Comparison of ENCODE assay signal across 22 cellular contexts in genomic region chr15:77479015-77479414, GRCh38.
"Had no signal": no experiment of that assay in that cellular context is flagged by ENCODE, and none has a peak within 500 bp of the region (broad histone marks: within the 10 kb centered on the region; RNA-seq: fewer than 3 reads in every experiment).

No MANE protein-coding gene starts in this region.

- H2AFZ ChIP-seq: hepatocyte, neural progenitor cell had no signal

- H3K27ac Mint-ChIP-seq: memory B cell; mesothelial cell of epicardium; natural killer cell treated with Interleukin-12 subunit alpha and Interleukin-12 subunit beta and Interleukin-15 and Interleukin-18, amount 100 ng/mL, for 72 hours; neural progenitor cell had no signal

- H3K9me3 ChIP-seq: left ventricle myocardium inferior, lower lobe of right lung, ovary, right atrium auricular region, sigmoid colon had no signal

- H3K4me3 Mint-ChIP-seq: memory B cell; mesothelial cell of epicardium; natural killer cell treated with Interleukin-12 subunit alpha and Interleukin-12 subunit beta and Interleukin-15 and Interleukin-18, amount 100 ng/mL, for 72 hours; neural progenitor cell had no signal

- H3K27me3 ChIP-seq: dorsolateral prefrontal cortex, foreskin keratinocyte, hepatocyte, neural progenitor cell, ovary, right atrium auricular region, sigmoid colon had no signal

- H3K36me3 ChIP-seq: ovary had no signal

- H3K9me3 Mint-ChIP-seq: memory B cell; mesothelial cell of epicardium; natural killer cell treated with Interleukin-12 subunit alpha and Interleukin-12 subunit beta and Interleukin-15 and Interleukin-18, amount 100 ng/mL, for 72 hours; neural progenitor cell had no signal

- ATAC-seq: foreskin keratinocyte, left cardiac atrium, lower lobe of right lung had no signal

- H3K4me3 ChIP-seq: dorsolateral prefrontal cortex, hepatocyte, left ventricle myocardium inferior, lower lobe of right lung, neural progenitor cell, ovary, right atrium auricular region, sigmoid colon, skin epidermis had no signal

- H3K79me2 ChIP-seq: hepatocyte had no signal

- H3K4me1 ChIP-seq: foreskin keratinocyte had no signal

- H3K9ac ChIP-seq: neural progenitor cell had no signal

- H3K4me1 Mint-ChIP-seq: memory B cell had no signal

- H3K27ac ChIP-seq: foreskin keratinocyte, hepatocyte, lower lobe of right lung, neural progenitor cell, ovary, sigmoid colon, skin epidermis had no signal

- H3K27me3 Mint-ChIP-seq: memory B cell; natural killer cell treated with Interleukin-12 subunit alpha and Interleukin-12 subunit beta and Interleukin-15 and Interleukin-18, amount 100 ng/mL, for 72 hours had no signal

- H3K4me2 ChIP-seq: hepatocyte, neural progenitor cell had no signal

- DNase-seq: cortex of kidney; dorsolateral prefrontal cortex; effector CD8-positive, alpha-beta T cell; foreskin keratinocyte; head of caudate nucleus; kidney; left cardiac atrium; left ventricle myocardium inferior; lower lobe of right lung; nucleus accumbens; ovary; sigmoid colon; stimulated activated CD4-positive, alpha-beta T cell treated with anti-CD3 and anti-CD28 coated beads, Interleukin-12 subunit alpha, Interleukin-12 subunit beta, amount 100 ng/mL, for 4 hours; stimulated activated naive CD4-positive, alpha-beta T cell treated with Interleukin-2 at 50 U/mL for 16 hours; trophoblast cell had no signal
